Comparison of ENCODE assay signal across 10 cellular contexts in genomic region chr22:37896939-37897338, GRCh38. TPM values are rescaled to one million over a fixed set of nuclear protein-coding genes. Genes with fewer than 3 reads are reported as not detected.
A peak's percentile ranks its signal among the peaks of the same experiment; 100 is the strongest.
DNase-seq lines count a peak whose midpoint lies in the region; ATAC-seq and TF ChIP-seq lines count a peak whose summit lies in the region.
"Had no signal": no experiment of that assay in that cellular context is flagged by ENCODE, and none has a peak within 500 bp of the region (broad histone marks: within the 10 kb centered on the region; RNA-seq: fewer than 3 reads in every experiment).

No MANE protein-coding gene starts in this region.

- H3K36me3 ChIP-seq in heart right ventricle, result peaks cover 0 to 3% (median 0%) of the 10 kb centered on the region in 9 donors
- no peaks in the 10 kb centered on the region for H3K36me3 ChIP-seq in right atrium auricular region
- H3K36me3 ChIP-seq in urinary bladder (ENCODE audit: insufficient read depth), result no peaks in the 10 kb centered on the region
- H3K36me3 ChIP-seq in WERI-Rb-1, result peaks cover 2% of the 10 kb centered on the region

- no peaks in the 10 kb centered on the region for H3K27me3 Mint-ChIP-seq in natural killer cell (ENCODE audit: low read depth in 2 of 2)

- H3K9me3 Mint-ChIP-seq in natural killer cell, result no peaks in the 10 kb centered on the region

- H3K27ac ChIP-seq in heart right ventricle, result peak overlapping the region in 8 of 10 donors; percentile 17 to 85 (median 55)
- H3K27ac ChIP-seq in right atrium auricular region, result peak overlapping the region in 1 of 2 donors; percentile 6
- peak overlapping the region; percentile 72 for H3K27ac ChIP-seq in cingulate gyrus (ENCODE audit: low read depth, low read length)
- peak overlapping the region; percentile 89 for H3K27ac ChIP-seq in urinary bladder (ENCODE audit: low read depth)
- no peak overlapping the region for H3K27ac ChIP-seq in WERI-Rb-1

- H3K4me3 Mint-ChIP-seq in natural killer cell, result peak overlapping the region; percentile 42

- no peaks in the 10 kb centered on the region for H3K27me3 ChIP-seq in heart right ventricle
- no peaks in the 10 kb centered on the region for H3K27me3 ChIP-seq in right atrium auricular region
- H3K27me3 ChIP-seq in WERI-Rb-1 (ENCODE audit: insufficient read depth, low read depth, severe bottlenecking), result no peaks in the 10 kb centered on the region

- H3K36me3 Mint-ChIP-seq in natural killer cell, result no peaks in the 10 kb centered on the region

- H3K4me1 ChIP-seq in heart right ventricle (peaks cover 0 to 50% (median 32%) of the 10 kb centered on the region in 9 donors), right atrium auricular region (peaks cover 0 to 31% of the 10 kb centered on the region in 2 donors), urinary bladder (ENCODE audit: insufficient read depth) (peaks cover 3% of the 10 kb centered on the region)

- H3K4me3 ChIP-seq in heart right ventricle (no peak overlapping the region), right atrium auricular region (no peak overlapping the region), urinary bladder (ENCODE audit: low read depth, low read length) (no peak overlapping the region), WERI-Rb-1 (ENCODE audit: low read depth, low read length) (no peak overlapping the region)
- H3K4me3 ChIP-seq: HAP-1 had no signal

- intact Hi-C loops in heart right ventricle (cut with DNase I), result no loop called here
- intact Hi-C loops in natural killer cell (cut with micrococcal nuclease), result no loop called here

- 56 to 64% methylated on average over 3 of the region's 3 CpGs for WGBS in heart right ventricle, 2 donors
- WGBS in urinary bladder, result 38% methylated on average over 3 of the region's 3 CpGs

- H3K9me3 ChIP-seq in heart right ventricle (no peaks in the 10 kb centered on the region), right atrium auricular region (no peaks in the 10 kb centered on the region), WERI-Rb-1 (ENCODE audit: severe bottlenecking) (no peaks in the 10 kb centered on the region)
- H3K9me3 ChIP-seq: HAP-1 had no signal

- no peak for ATAC-seq in heart right ventricle
- ATAC-seq in natural killer cell, result no peak

- no peak for TF ChIP-seq CTCF in heart right ventricle (IDR thresholded peaks at IDR 0.05)
- TF ChIP-seq CTCF in right atrium auricular region (IDR thresholded peaks at IDR 0.05), result no peak
- TF ChIP-seq CTCF in natural killer cell (IDR thresholded peaks at IDR 0.05), result no peak
- TF ChIP-seq CTCF in WERI-Rb-1 (IDR thresholded peaks at IDR 0.05; ENCODE audit: low read depth, low read length), result no peak

- DNase-seq in heart right ventricle, result no peak
- DNase-seq in right atrium auricular region (ENCODE audit: low spot score), result no peak
- DNase-seq in natural killer cell, result no peak
- no peak for DNase-seq in NCI-H2171 (lab: John Stamatoyannopoulos, UW)
- no peak for DNase-seq in KG1 (lab: John Stamatoyannopoulos, UW)
- DNase-seq in WERI-Rb-1, result no peak
- DNase-seq: midbrain had no signal

- H3K4me1 Mint-ChIP-seq in natural killer cell, result peaks cover 10 to 16% of the 10 kb centered on the region in 2 donors

- H3K27ac Mint-ChIP-seq in natural killer cell, result peak overlapping the region; percentile 87 to 93

RNA-seq across cellular contexts. Expression of gene MICALL1, which starts 9.2 kb away (rescaled TPM):
- 10 to 100 TPM; 13.0 to 26.9 (median 16.5) TPM for total RNA-seq in heart right ventricle
- polyA plus RNA-seq in heart right ventricle, result 10 to 100 TPM in 1 of 2 donors, 1 to 10 TPM in 1; 9.3 to 10.3 TPM
- total RNA-seq in right atrium auricular region, result 10 to 100 TPM; 16.9 TPM
- total RNA-seq in natural killer cell, result 10 to 100 TPM; 24.6 to 34.3 (median 32.4) TPM
- 22.7 TPM for total RNA-seq in urinary bladder
- polyA plus RNA-seq in urinary bladder, result 69.5 TPM

RNA-seq across cellular contexts. Expression of gene EIF3L, which starts 47.7 kb away (rescaled TPM):
- total RNA-seq in heart right ventricle, result 100 to 1,000 TPM; 304 to 489 (median 445) TPM
- 100 to 1,000 TPM; 135 to 250 TPM for polyA plus RNA-seq in heart right ventricle
- 100 to 1,000 TPM; 193 to 284 TPM for total RNA-seq in right atrium auricular region
- 100 to 1,000 TPM; 276 to 295 (median 291) TPM for total RNA-seq in natural killer cell
- 398 TPM for total RNA-seq in urinary bladder
- 404 TPM for polyA plus RNA-seq in urinary bladder

RNA-seq across cellular contexts. Expression of gene ANKRD54, which starts 52.8 kb away (rescaled TPM):
- total RNA-seq in heart right ventricle (10 to 100 TPM; 11.2 to 21.5 (median 14.4) TPM), right atrium auricular region (10 to 100 TPM; 17.8 to 18.5 TPM), natural killer cell (10 to 100 TPM; 23.0 to 28.7 (median 26.4) TPM), urinary bladder (8.5 TPM)
- polyA plus RNA-seq in heart right ventricle (10 to 100 TPM; 17.4 to 19.4 TPM), urinary bladder (26.2 TPM)

RNA-seq across cellular contexts. Expression of gene C22orf23, which starts 56.5 kb away (rescaled TPM):
- 1 to 10 TPM in 2 of 10 donors, under 1 TPM in 8; 0.17 to 1.1 (median 0.55) TPM for total RNA-seq in heart right ventricle
- under 1 TPM; 0.22 to 0.25 TPM for polyA plus RNA-seq in heart right ventricle
- under 1 TPM in 1 of 2 donors, not detected in 1; 0.39 TPM for total RNA-seq in right atrium auricular region
- not detected for total RNA-seq in natural killer cell
- 0.26 TPM for total RNA-seq in urinary bladder
- polyA plus RNA-seq in urinary bladder, result 0.95 TPM

RNA-seq across cellular contexts. Expression of gene POLR2F, which starts 56.6 kb away (rescaled TPM):
- 10 to 100 TPM; 62.4 to 95.7 (median 76.6) TPM for total RNA-seq in heart right ventricle
- polyA plus RNA-seq in heart right ventricle, result 100 to 1,000 TPM; 150 to 200 TPM
- total RNA-seq in right atrium auricular region, result 10 to 100 TPM; 53.2 to 62.1 TPM
- total RNA-seq in natural killer cell, result 10 to 100 TPM; 38.7 to 40.6 (median 38.8) TPM
- 24.7 TPM for total RNA-seq in urinary bladder
- polyA plus RNA-seq in urinary bladder, result 126 TPM
